Comparison of ENCODE assay signal across 11 cellular contexts in the genomic region with DNA sequence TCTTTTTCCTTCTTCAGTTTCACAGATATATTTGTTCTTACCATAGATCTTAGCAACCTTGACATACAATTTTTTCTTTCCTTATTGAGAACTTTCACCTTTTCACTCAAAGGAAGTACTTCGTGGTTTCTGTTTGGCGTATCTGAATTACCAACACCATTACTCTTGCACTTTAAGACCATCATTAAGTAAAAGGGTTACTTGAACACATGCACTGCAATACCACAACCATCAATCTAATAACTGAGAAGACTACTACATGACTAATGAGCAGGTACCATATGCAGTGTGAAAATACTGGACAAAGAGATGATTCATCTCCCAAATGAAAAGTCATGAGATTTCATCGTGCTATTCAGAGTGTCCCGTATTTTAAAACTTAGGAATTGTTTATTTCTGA. TPM values are rescaled to one million over a fixed set of nuclear protein-coding genes. Genes with fewer than 3 reads are reported as not detected.
DNase-seq lines count a peak whose midpoint lies in the region; ATAC-seq lines count a peak whose summit lies in the region.
"Had no signal": no experiment of that assay in that cellular context is flagged by ENCODE, and none has a peak within 500 bp of the region (broad histone marks: within the 10 kb centered on the region; RNA-seq: fewer than 3 reads in every experiment).

No MANE protein-coding gene starts in this region.

- H3K4me3 ChIP-seq in CD4-positive, CD25-positive, alpha-beta regulatory T cell (ENCODE audit: low read depth, low read length), result peak overlapping the region; percentile 8

- peaks cover 29% of the 10 kb centered on the region for H3K27me3 Mint-ChIP-seq in CD4-positive, CD25-positive, alpha-beta regulatory T cell

- intact Hi-C loops in Right ventricle myocardium superior (cut with DNase I), result no loop called here
- intact Hi-C loops in cardiac septum (cut with DNase I), result no loop called here

- H3K9me3 ChIP-seq in CD4-positive, CD25-positive, alpha-beta regulatory T cell (ENCODE audit: control insufficient read depth in 2 of 2, low read length in 2 of 2), result peaks cover 0 to 3% of the 10 kb centered on the region in 2 experiments

- peak overlapping the region in 2 of 4 donors; percentile 0 to 21 for H3K4me3 Mint-ChIP-seq in CD4-positive, CD25-positive, alpha-beta regulatory T cell
- H3K4me3 Mint-ChIP-seq: activated naive CD8-positive, alpha-beta T cell treated with anti-CD3 and anti-CD28 coated beads, Interleukin-2, amount 10 ng/mL, durations not matched to agents 7 days and 5 days had no signal

- no peaks in the 10 kb centered on the region for H3K36me3 Mint-ChIP-seq in CD4-positive, CD25-positive, alpha-beta regulatory T cell
- H3K36me3 Mint-ChIP-seq: activated naive CD8-positive, alpha-beta T cell treated with anti-CD3 and anti-CD28 coated beads, Interleukin-2, amount 10 ng/mL, durations not matched to agents 7 days and 5 days had no signal

- no peak overlapping the region for H3K27ac Mint-ChIP-seq in CD4-positive, CD25-positive, alpha-beta regulatory T cell
- H3K27ac Mint-ChIP-seq: activated naive CD8-positive, alpha-beta T cell treated with anti-CD3 and anti-CD28 coated beads, Interleukin-2, amount 10 ng/mL, durations not matched to agents 7 days and 5 days had no signal

- peaks cover 4 to 12% (median 7%) of the 10 kb centered on the region in 4 donors for H3K4me1 Mint-ChIP-seq in CD4-positive, CD25-positive, alpha-beta regulatory T cell

- H3K27me3 ChIP-seq in CD4-positive, CD25-positive, alpha-beta regulatory T cell (ENCODE audit: control insufficient read depth, insufficient read depth, low read length), result peaks cover 6% of the 10 kb centered on the region

- peak in 1 of 3 donors; percentile 42 for DNase-seq in CD4-positive, CD25-positive, alpha-beta regulatory T cell
- DNase-seq in Right ventricle myocardium superior, result no peak
- DNase-seq in hippocampal formation (lab: John Stamatoyannopoulos, UW), result no peak
- DNase-seq in cardiac septum (ENCODE audit: low spot score), result no peak
- DNase-seq in DMS153 (lab: John Stamatoyannopoulos, UW), result no peak
- DNase-seq: activated naive CD8-positive, alpha-beta T cell treated with anti-CD3 and anti-CD28 coated beads, Interleukin-2, amount 10 ng/mL, durations not matched to agents 7 days and 5 days; NCI-H1092 treated with DMSO at 0.1 percent for 48 hours; substantia nigra had no signal

- no peak for ATAC-seq in CD4-positive, CD25-positive, alpha-beta regulatory T cell (ENCODE audit: low read depth in 2 of 2)
- ATAC-seq in GM18870 (IDR thresholded peaks at IDR 0.05; ENCODE audit: unreplicated experiment) (peak; percentile 92), HG02610 (IDR thresholded peaks at IDR 0.05; ENCODE audit: unreplicated experiment) (peak; percentile 98), HG03565 (IDR thresholded peaks at IDR 0.05; ENCODE audit: unreplicated experiment) (peak; percentile 98), Right ventricle myocardium superior (ENCODE audit: poor library complexity) (no peak)

- no peak overlapping the region for H3K27ac ChIP-seq in CD4-positive, CD25-positive, alpha-beta regulatory T cell (ENCODE audit: insufficient read depth, low read length, poor library complexity, severe bottlenecking)

- peaks cover 0 to 4% (median 0%) of the 10 kb centered on the region in 7 donors for H3K9me3 Mint-ChIP-seq in CD4-positive, CD25-positive, alpha-beta regulatory T cell

- no peaks in the 10 kb centered on the region for H3K36me3 ChIP-seq in CD4-positive, CD25-positive, alpha-beta regulatory T cell (ENCODE audit: control insufficient read depth, insufficient read depth, low read length)

- H3K4me1 ChIP-seq in CD4-positive, CD25-positive, alpha-beta regulatory T cell (ENCODE audit: control insufficient read depth, insufficient read depth, low read length, poor library complexity, severe bottlenecking), result no peaks in the 10 kb centered on the region

RNA-seq across cellular contexts. Expression of gene SENP6, which starts 21.7 kb away (rescaled TPM):
- total RNA-seq in CD4-positive, CD25-positive, alpha-beta regulatory T cell, result 99.4 TPM
- polyA plus RNA-seq in CD4-positive, CD25-positive, alpha-beta regulatory T cell, result 10 to 100 TPM; 35.1 to 52.9 (median 39.9) TPM
- 46.8 TPM for total RNA-seq in Right ventricle myocardium superior
- total RNA-seq in cardiac septum, result 68.0 TPM

Comparison
In these comparisons a context has a peak if more than half of its experiments do, and no peak if none do; other contexts are left out.
1. ATAC-seq: peak in GM18870 (single experiment), HG02610 (single experiment) and HG03565 (single experiment); none in CD4-positive, CD25-positive, alpha-beta regulatory T cell (0 of 2) and Right ventricle myocardium superior (single experiment).